ENCODE assay signal across 1 cellular context in genomic region chrX:24146283-24146865, GRCh38.
TF ChIP-seq lines count a peak whose summit lies in the region.

No MANE protein-coding gene starts in this region.

TF ChIP-seq in GM23338, 12 proteins besides CTCF, POLR2A, EP300 and RAD21 (continued from another document):
- TF ChIP-seq ZNF114 (CRISPR knock-in tag; IDR thresholded peaks at IDR 0.05) (no peak), NANOG (IDR thresholded peaks at IDR 0.05; ENCODE audit: borderline replicate concordance) (no peak)
